In genomic region chr5:95087819-95088317, GRCh38 we compare ENCODE assay signal across 11 cellular contexts.
A peak's percentile ranks its signal among the peaks of the same experiment; 100 is the strongest.
DNase-seq lines count a peak whose midpoint lies in the region; ATAC-seq and TF ChIP-seq lines count a peak whose summit lies in the region.
"Had no signal": no experiment of that assay in that cellular context is flagged by ENCODE, and none has a peak within 500 bp of the region (broad histone marks: within the 10 kb centered on the region; RNA-seq: fewer than 3 reads in every experiment).

No MANE protein-coding gene starts in this region.

- H3K27me3 ChIP-seq in BLaER1 treated with 17β-estradiol and CSF1 and Interleukin-3, amounts not matched to agents 10 nM and 100 nM = no peaks in the 10 kb centered on the region
- H3K27me3 ChIP-seq: body of pancreas had no signal

- H3K9ac ChIP-seq in BLaER1 treated with 17β-estradiol and CSF1 and Interleukin-3, amounts not matched to agents 10 nM and 100 nM = peak overlapping the region in 3 of 11 experiments; percentile 48 to 74 (median 74); a peak in 6 of 22 replicates

- TF ChIP-seq POLR2A in GM19193 (IDR thresholded peaks at IDR 0.05; ENCODE audit: extremely low read depth, insufficient read depth, insufficient read length) = peak; percentile 48

- H3K27ac ChIP-seq in BLaER1 treated with 17β-estradiol and CSF1 and Interleukin-3, amounts not matched to agents 10 nM and 100 nM = peak overlapping the region in 7 of 11 experiments; percentile 26 to 89 (median 61); a peak in 12 of 22 replicates
- H3K27ac ChIP-seq: body of pancreas had no signal

- peaks cover 13 to 67% (median 19%) of the 10 kb centered on the region in 10 experiments; a peak in 19 of 20 replicates for H3K4me1 ChIP-seq in BLaER1 treated with 17β-estradiol and CSF1 and Interleukin-3, amounts not matched to agents 10 nM and 100 nM
- H3K4me1 ChIP-seq: body of pancreas had no signal

- peak overlapping the region; percentile 17 to 88 (median 69); a peak in 20 of 22 replicates for H3K4me2 ChIP-seq in BLaER1 treated with 17β-estradiol and CSF1 and Interleukin-3, amounts not matched to agents 10 nM and 100 nM

- ATAC-seq in HG03025 (IDR thresholded peaks at IDR 0.05; ENCODE audit: low FRiP score, unreplicated experiment) = peak; percentile 73
- ATAC-seq: body of pancreas had no signal

- no peaks in the 10 kb centered on the region for H3K36me3 ChIP-seq in BLaER1 treated with 17β-estradiol and CSF1 and Interleukin-3, amounts not matched to agents 10 nM and 100 nM

- H4K20me1 ChIP-seq in BLaER1 treated with 17β-estradiol and CSF1 and Interleukin-3, amounts not matched to agents 10 nM and 100 nM = no peaks in the 10 kb centered on the region

- peaks cover 0 to 12% (median 0%) of the 10 kb centered on the region in 11 experiments; a peak in 6 of 22 replicates for H3K9me3 ChIP-seq in BLaER1 treated with 17β-estradiol and CSF1 and Interleukin-3, amounts not matched to agents 10 nM and 100 nM (replicated peaks in 1 of 11)
- H3K9me3 ChIP-seq: body of pancreas had no signal

- no peak overlapping the region; a peak in 1 of 20 replicates for H3K4me3 ChIP-seq in BLaER1 treated with 17β-estradiol and CSF1 and Interleukin-3, amounts not matched to agents 10 nM and 100 nM
- H3K4me3 ChIP-seq: body of pancreas had no signal

- DNase-seq in amniotic epithelial cell (ENCODE audit: low read depth) (peak; percentile 11), COLO829 (ENCODE audit: low spot score) (no peak), NCI-H1092 (lab: John Stamatoyannopoulos, UW) (no peak), iPS-NIHi11 (ENCODE audit: low spot score) (no peak)
- DNase-seq in activated naive CD4-positive, alpha-beta T cell treated with Interleukin-2 at 50 U/mL for 16 hours = no peak
- DNase-seq: body of pancreas; CD4-positive, alpha-beta T cell; T-helper 1 cell had no signal
